Comparison of ENCODE assay signal across 8 cellular contexts in the genomic region with DNA sequence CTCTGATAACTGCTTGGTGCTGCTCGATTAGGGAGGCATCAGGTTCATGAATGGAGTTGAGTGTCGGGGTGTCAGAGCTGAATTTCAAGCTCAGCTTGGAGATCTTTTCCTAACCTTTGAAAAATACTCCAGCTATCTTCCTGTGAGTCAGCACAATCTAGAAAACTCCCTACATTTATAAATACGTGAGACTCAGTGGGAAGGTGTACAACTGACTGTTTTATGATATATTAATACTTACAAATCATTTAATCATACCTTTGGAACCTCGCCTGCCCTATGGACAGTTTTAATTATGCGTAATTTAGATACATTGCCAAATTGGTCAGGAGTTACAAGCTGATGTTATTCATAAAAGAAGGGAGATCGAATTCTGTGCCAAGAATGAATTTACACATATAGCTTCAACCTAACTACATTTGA. TPM values are rescaled to one million over a fixed set of nuclear protein-coding genes. Genes with fewer than 3 reads are reported as not detected.
A peak's percentile ranks its signal among the peaks of the same experiment; 100 is the strongest.
DNase-seq lines count a peak whose midpoint lies in the region; ATAC-seq and TF ChIP-seq lines count a peak whose summit lies in the region.

No MANE protein-coding gene starts in this region.

- H3K27me3 ChIP-seq in ACC112 (ENCODE audit: insufficient read depth, low read length) (no peaks in the 10 kb centered on the region), lung (ENCODE audit: control insufficient read depth, insufficient read depth) (no peaks in the 10 kb centered on the region), uterus (no peaks in the 10 kb centered on the region)

- ATAC-seq in lung (ENCODE audit: insufficient read depth, low FRiP score) (no peak), HG02852 (IDR thresholded peaks at IDR 0.05; ENCODE audit: unreplicated experiment) (no peak), HG03378 (IDR thresholded peaks at IDR 0.05; ENCODE audit: unreplicated experiment) (no peak)

- no peak for TF ChIP-seq POLR2A in uterus (IDR thresholded peaks at IDR 0.05)

- WGBS in lung, 2 donors: 24 to 38% methylated on average over 6 of the region's 6 CpGs

- H3K4me3 ChIP-seq in ACC112 (ENCODE audit: low read depth, low read length) (peak overlapping the region; percentile 96), HFF-Myc (replicated peaks; ENCODE audit: low read depth, low read length) (peak overlapping the region; percentile 90), astrocyte of the cerebellum (ENCODE audit: low read depth, low read length) (peak overlapping the region; percentile 92), lung (peak overlapping the region; percentile 85), uterus (peak overlapping the region; percentile 98 to 99)

- H3K36me3 ChIP-seq in ACC112 (ENCODE audit: insufficient read depth, low read length) (peaks cover 7% of the 10 kb centered on the region; the same call in 1 of the 2 replicates), lung (ENCODE audit: control insufficient read depth in 2 of 2, insufficient read depth in 2 of 2, low read length in 2 of 2) (no peaks in the 10 kb centered on the region), uterus (no peaks in the 10 kb centered on the region)

- peak overlapping the region; percentile 94 for H2AFZ ChIP-seq in ACC112 (ENCODE audit: low read length, unreplicated experiment)

- peaks cover 55% of the 10 kb centered on the region for H3K79me2 ChIP-seq in ACC112 (ENCODE audit: control insufficient read depth, insufficient read depth, low read length, unreplicated experiment)

- no peak for DNase-seq in HFF-Myc (ENCODE audit: extremely low read depth, low read depth)
- DNase-seq in astrocyte of the cerebellum (ENCODE audit: low read depth): no peak
- DNase-seq in lung (ENCODE audit: low spot score): no peak
- no peak for DNase-seq in uterus
- no peak for DNase-seq in H4 (ENCODE audit: low spot score)

- TF ChIP-seq CTCF in HFF-Myc (IDR thresholded peaks at IDR 0.05; ENCODE audit: low read depth, low read length, missing control alignments) (no peak), astrocyte of the cerebellum (IDR thresholded peaks at IDR 0.05; ENCODE audit: low read depth, low read length, missing control alignments) (no peak), lung (IDR thresholded peaks at IDR 0.05; ENCODE audit: control extremely low read depth, extremely low read depth) (no peak), uterus (IDR thresholded peaks at IDR 0.05) (no peak)

- H3K4me1 ChIP-seq in ACC112 (ENCODE audit: control insufficient read depth, insufficient read depth, low read length, unreplicated experiment): peaks cover 25% of the 10 kb centered on the region
- H3K4me1 ChIP-seq in lung (ENCODE audit: control insufficient read depth in 2 of 2, insufficient read depth in 2 of 2, low read length in 2 of 2): peaks cover 0 to 7% of the 10 kb centered on the region in 2 donors
- no peaks in the 10 kb centered on the region for H3K4me1 ChIP-seq in uterus

- in situ Hi-C loops in astrocyte of the cerebellum (cut with HindIII; ENCODE audit: low sequenced_read_pairs): no loop called here

- H3K9me3 ChIP-seq in lung (ENCODE audit: control insufficient read depth in 2 of 2, insufficient read depth in 1 of 2, low read length in 1 of 2) (no peaks in the 10 kb centered on the region), uterus (no peaks in the 10 kb centered on the region)

- H3K27ac ChIP-seq in ACC112 (ENCODE audit: low read depth, low read length): peak overlapping the region; percentile 61
- peak overlapping the region; percentile 72 to 96 for H3K27ac ChIP-seq in lung (ENCODE audit: low read depth in 1 of 2, low read length in 1 of 2)
- peak overlapping the region; percentile 93 to 97 for H3K27ac ChIP-seq in uterus

- intact Hi-C loops in uterus (cut with DNase I; ENCODE audit: low total_unique reads): no loop called here

RNA-seq across cellular contexts. Expression of a gene that starts 1.0 kb away (rescaled TPM):
- total RNA-seq in lung: 10 to 100 TPM; 25.9 to 37.4 TPM
- polyA plus RNA-seq in lung: 10 to 100 TPM; 22.4 to 29.3 TPM
- total RNA-seq in uterus: 10 to 100 TPM; 34.8 to 53.2 (median 39.9) TPM
- 28.6 and 37.3 TPM in 2 replicates for total RNA-seq in H4 (2014; rRNA removed; shearing (Covaris generic))
